Comparison of ENCODE assay signal across 8 cellular contexts in the genomic region with DNA sequence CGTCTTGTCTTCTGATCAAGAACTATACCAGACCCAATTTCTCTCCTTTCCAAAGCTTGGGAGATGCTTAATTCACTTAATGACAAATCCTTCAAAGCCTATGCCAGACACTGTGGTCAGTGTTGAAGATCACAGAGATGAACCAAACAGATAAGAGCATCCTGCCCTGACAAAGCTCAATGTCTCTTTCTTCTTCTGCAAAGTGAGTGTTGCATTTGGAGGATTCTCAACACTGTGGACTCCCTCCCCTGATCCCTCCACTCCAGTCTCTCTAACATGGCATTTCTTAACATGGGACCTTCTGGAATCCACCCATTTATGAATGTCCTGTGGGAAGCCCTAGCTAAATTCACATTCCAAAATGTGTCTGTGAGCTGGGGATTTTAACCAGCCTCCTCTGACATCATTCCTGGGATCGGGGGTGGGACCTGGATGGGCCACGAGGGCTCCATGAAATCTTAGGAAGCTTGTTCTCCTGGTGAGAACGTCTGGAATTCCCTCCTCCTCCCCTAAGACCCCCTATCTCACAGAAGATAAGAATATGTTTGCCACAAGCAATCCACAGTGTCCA. TPM values are rescaled to one million over a fixed set of nuclear protein-coding genes. Genes with fewer than 3 reads are reported as not detected.
DNase-seq lines count a peak whose midpoint lies in the region; ATAC-seq and TF ChIP-seq lines count a peak whose summit lies in the region.

No MANE protein-coding gene starts in this region.

- no peaks in the 10 kb centered on the region for H4K20me1 ChIP-seq in OCI-LY1 (ENCODE audit: insufficient read depth, low read length)

- no peaks in the 10 kb centered on the region for H3K79me2 ChIP-seq in OCI-LY1 (ENCODE audit: insufficient read depth, low read length)

- H3K27me3 ChIP-seq in cardiac muscle cell: no peaks in the 10 kb centered on the region
- no peaks in the 10 kb centered on the region for H3K27me3 ChIP-seq in OCI-LY1 (ENCODE audit: insufficient read depth, low read length)
- H3K27me3 ChIP-seq in right cardiac atrium (ENCODE audit: control insufficient read depth, insufficient read depth): no peaks in the 10 kb centered on the region

- no peak overlapping the region for H2AFZ ChIP-seq in OCI-LY1 (ENCODE audit: low read length)

- H3K9ac ChIP-seq in OCI-LY1 (ENCODE audit: low read length): no peak overlapping the region

- H3K4me1 ChIP-seq in cardiac muscle cell (ENCODE audit: low read depth) (peaks cover 31% of the 10 kb centered on the region), OCI-LY1 (ENCODE audit: insufficient read depth, low read length, severe bottlenecking) (peaks cover 39% of the 10 kb centered on the region), right cardiac atrium (ENCODE audit: control insufficient read depth, insufficient read depth, low read length) (peaks cover 15% of the 10 kb centered on the region), urinary bladder (ENCODE audit: insufficient read depth) (no peaks in the 10 kb centered on the region)

- peak overlapping the region; percentile 27; the same call in 1 of the 2 replicates for H3K4me2 ChIP-seq in OCI-LY1 (ENCODE audit: low read length)

- peak; percentile 29 to 65 for DNase-seq in cardiac muscle cell (ENCODE audit: low read depth in 1 of 2, low spot score in 1 of 2)
- DNase-seq in Right ventricle myocardium inferior (ENCODE audit: missing footprints): no peak
- peak in 1 of 3 donors; percentile 58 for DNase-seq in right cardiac atrium
- no peak for DNase-seq in Ammon's horn (ENCODE audit: low spot score)
- no peak for DNase-seq in dermis blood vessel endothelial cell

- WGBS in right cardiac atrium: 51% methylated on average over 4 of the region's 4 CpGs
- WGBS in urinary bladder: 25% methylated on average over 4 of the region's 4 CpGs

- intact Hi-C loops in Right ventricle myocardium inferior (cut with DNase I): no loop called here
- intact Hi-C loops in right cardiac atrium (cut with DNase I): no loop called here

- H3K36me3 ChIP-seq in cardiac muscle cell: no peaks in the 10 kb centered on the region
- no peaks in the 10 kb centered on the region for H3K36me3 ChIP-seq in OCI-LY1 (ENCODE audit: insufficient read depth, low read length)
- H3K36me3 ChIP-seq in urinary bladder (ENCODE audit: insufficient read depth): no peaks in the 10 kb centered on the region

- ATAC-seq in Right ventricle myocardium inferior: no peak
- ATAC-seq in right cardiac atrium: peak in 1 of 2 donors; percentile 9
- ATAC-seq in HG03280 (IDR thresholded peaks at IDR 0.05; ENCODE audit: unreplicated experiment): no peak

- H3K27ac ChIP-seq in cardiac muscle cell (peak overlapping the region; percentile 61), OCI-LY1 (ENCODE audit: low read depth, low read length, poor library complexity, severe bottlenecking) (peak overlapping the region; percentile 74), right cardiac atrium (ENCODE audit: low read length) (peak overlapping the region; percentile 12), urinary bladder (ENCODE audit: low read depth) (peak overlapping the region; percentile 48)

- H3K9me3 ChIP-seq in cardiac muscle cell (ENCODE audit: low read depth) (no peaks in the 10 kb centered on the region), OCI-LY1 (ENCODE audit: low read length) (no peaks in the 10 kb centered on the region), right cardiac atrium (ENCODE audit: control insufficient read depth, low read length) (no peaks in the 10 kb centered on the region)

- no peak for TF ChIP-seq CTCF in cardiac muscle cell (IDR thresholded peaks at IDR 0.05; ENCODE audit: low read depth, low read length)
- TF ChIP-seq CTCF in OCI-LY1 (IDR thresholded peaks at IDR 0.05; ENCODE audit: low read length): no peak

- H3F3A ChIP-seq in OCI-LY1 (ENCODE audit: insufficient read depth, low read length): no peaks in the 10 kb centered on the region

- no peaks in the 10 kb centered on the region for H3K9me2 ChIP-seq in OCI-LY1 (ENCODE audit: low read depth, low read length)

- H3K4me3 ChIP-seq in cardiac muscle cell (no peak overlapping the region), OCI-LY1 (ENCODE audit: low read depth, low read length, poor library complexity, severe bottlenecking) (no peak overlapping the region), right cardiac atrium (ENCODE audit: low read length) (no peak overlapping the region), urinary bladder (ENCODE audit: low read depth, low read length) (no peak overlapping the region)

RNA-seq across cellular contexts. Expression of gene SYNE3, which starts 20.3 kb away (rescaled TPM):
- total RNA-seq in cardiac muscle cell (0.42 and 2.0 TPM in 2 replicates), Right ventricle myocardium inferior (16.5 TPM), right cardiac atrium (10 to 100 TPM; 12.1 to 18.0 (median 14.8) TPM), urinary bladder (14.6 TPM), dermis blood vessel endothelial cell (15.5 and 33.6 TPM in 2 replicates)
- polyA plus RNA-seq in cardiac muscle cell (0.09 and 0.45 TPM in 2 replicates), right cardiac atrium (5.2 TPM), urinary bladder (4.5 TPM)

RNA-seq across cellular contexts. Expression of gene GLRX5, which starts 38.7 kb away (rescaled TPM):
- total RNA-seq in cardiac muscle cell (50.2 and 80.8 TPM in 2 replicates), Right ventricle myocardium inferior (84.7 TPM), right cardiac atrium (10 to 100 TPM; 78.1 to 82.4 (median 78.7) TPM), urinary bladder (28.9 TPM), dermis blood vessel endothelial cell (50.2 and 56.9 TPM in 2 replicates)
- polyA plus RNA-seq in cardiac muscle cell (180 and 181 TPM in 2 replicates), right cardiac atrium (111 TPM), urinary bladder (39.4 TPM)

Comparison
In these comparisons a context has a peak if more than half of its experiments do, and no peak if none do; other contexts are left out.
1. DNase-seq: peak in cardiac muscle cell (2 of 2); none in Right ventricle myocardium inferior (single experiment), Ammon's horn (single experiment) and dermis blood vessel endothelial cell (single experiment).
2. H3K27ac ChIP-seq: peak in every context shown above with its lines; median percentile 74 in OCI-LY1; 61 in cardiac muscle cell; 48 in urinary bladder; 12 in right cardiac atrium.